Comparison of ENCODE assay signal across 1 cellular context in the genomic region with DNA sequence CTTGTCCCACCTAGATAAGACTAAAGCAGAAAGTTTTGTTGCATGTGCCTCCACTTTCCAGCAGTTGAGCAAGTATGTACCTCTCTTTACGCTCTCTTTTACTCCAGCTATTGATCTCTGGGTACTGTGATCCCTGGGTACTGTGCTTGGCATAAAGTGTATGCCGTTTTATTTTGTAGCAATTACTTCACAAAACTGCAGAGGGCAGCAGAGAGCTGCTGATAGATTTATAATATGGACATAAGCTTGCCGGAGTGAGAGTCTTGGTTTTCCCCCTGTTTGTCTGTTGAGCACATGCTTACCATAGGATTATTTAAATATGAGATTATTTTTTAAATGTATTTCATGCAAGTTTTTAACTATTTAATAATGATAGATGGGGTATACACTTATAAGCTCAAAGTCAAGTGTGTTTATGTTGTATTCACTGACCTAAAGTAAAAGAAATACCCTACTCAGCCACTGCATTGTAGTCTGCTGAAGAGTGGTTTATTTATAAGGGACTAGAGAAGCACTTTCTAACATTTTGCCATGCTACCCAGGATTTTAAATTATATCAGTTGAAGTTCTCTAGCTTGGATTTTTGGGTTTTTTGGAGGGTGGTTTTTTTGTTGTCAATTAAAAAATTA.
TF ChIP-seq lines count a peak whose summit lies in the region.

No MANE protein-coding gene starts in this region.

TF ChIP-seq in HepG2, 621 proteins besides CTCF, POLR2A, EP300 and RAD21 (continued from another document):
- peak; percentile 90 for TF ChIP-seq ARID3A (IDR thresholded peaks at IDR 0.05; ENCODE audit: low read depth, low read length)
- TF ChIP-seq SPEN (CRISPR knock-in tag; IDR thresholded peaks at IDR 0.05; ENCODE audit: low read depth), result no peak
- TF ChIP-seq NBN (conservative IDR thresholded peaks at IDR 0.05), result no peak
- TF ChIP-seq, protein P1, sequence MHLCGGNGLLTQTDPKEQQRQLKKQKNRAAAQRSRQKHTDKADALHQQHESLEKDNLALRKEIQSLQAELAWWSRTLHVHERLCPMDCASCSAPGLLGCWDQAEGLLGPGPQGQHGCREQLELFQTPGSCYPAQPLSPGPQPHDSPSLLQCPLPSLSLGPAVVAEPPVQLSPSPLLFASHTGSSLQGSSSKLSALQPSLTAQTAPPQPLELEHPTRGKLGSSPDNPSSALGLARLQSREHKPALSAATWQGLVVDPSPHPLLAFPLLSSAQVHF (CRISPR knock-in tag; IDR thresholded peaks at IDR 0.05), result no peak
- TF ChIP-seq KLF16 (CRISPR knock-in tag; IDR thresholded peaks at IDR 0.05), result no peak
- TF ChIP-seq STAG1 (CRISPR knock-in tag; IDR thresholded peaks at IDR 0.05), result peak; percentile 67
- no peak for TF ChIP-seq MYC (CRISPR knock-in tag; IDR thresholded peaks at IDR 0.05; ENCODE audit: borderline replicate concordance)
- TF ChIP-seq RAD51 (IDR thresholded peaks at IDR 0.05; ENCODE audit: borderline replicate concordance), result no peak
